Comparison of ENCODE assay signal across 21 cellular contexts in genomic region chr16:88368036-88368435, GRCh38.
"Had no signal": no experiment of that assay in that cellular context is flagged by ENCODE, and none has a peak within 500 bp of the region (broad histone marks: within the 10 kb centered on the region; RNA-seq: fewer than 3 reads in every experiment).

No MANE protein-coding gene starts in this region.

- H3K4me3 ChIP-seq: body of pancreas, lung, prostate gland had no signal

- H3K9me3 Mint-ChIP-seq: activated CD4-positive, alpha-beta memory T cell treated with anti-CD3 and anti-CD28 coated beads, Interleukin-2, amount 10 ng/mL, durations not matched to agents 7 days and 5 days; activated T-helper 17 cell treated with anti-CD3 and anti-CD28 coated beads, Interleukin-2, amount 50 U/mL, for 72 hours; stimulated activated memory B cell treated with anti-CD40 and anti-IgM and Interleukin-4, amounts not matched to agents 10 μg/mL and 1 μg/mL and 100 μg/mL, for 72 hours had no signal

- H3K4me1 Mint-ChIP-seq: activated CD4-positive, alpha-beta memory T cell treated with anti-CD3 and anti-CD28 coated beads, Interleukin-2, amount 10 ng/mL, durations not matched to agents 7 days and 5 days; activated CD8-positive, alpha-beta memory T cell treated with anti-CD3 and anti-CD28 coated beads, Interleukin-2, amount 10 ng/mL, durations not matched to agents 7 days and 5 days; activated naive CD8-positive, alpha-beta T cell treated with anti-CD3 and anti-CD28 coated beads for 36 hours; activated T-helper 17 cell treated with anti-CD3 and anti-CD28 coated beads, Interleukin-2, amount 50 U/mL, for 72 hours; endodermal cell; mesothelial cell of epicardium; nephron; T-cell had no signal

- H3K4me1 ChIP-seq: body of pancreas, foreskin keratinocyte, prostate gland had no signal

- H3K27ac ChIP-seq: body of pancreas, foreskin keratinocyte, prostate gland had no signal

- DNase-seq: activated CD4-positive, alpha-beta memory T cell treated with anti-CD3 and anti-CD28 coated beads, Interleukin-2, amount 10 ng/mL, durations not matched to agents 7 days and 5 days; activated CD4-positive, alpha-beta T cell treated with anti-CD3 and anti-CD28 coated beads for 48 hours; activated CD4-positive, CD25-positive, alpha-beta regulatory T cell; activated CD8-positive, alpha-beta memory T cell treated with anti-CD3 and anti-CD28 coated beads, Interleukin-2, amount 10 ng/mL, durations not matched to agents 7 days and 5 days; activated naive CD4-positive, alpha-beta T cell; activated naive CD8-positive, alpha-beta T cell treated with anti-CD3 and anti-CD28 coated beads for 36 hours; activated T-cell treated with anti-CD3 and anti-CD28 coated beads, Interleukin-2, amount 50 U/mL, for 1 hour; body of pancreas; endodermal cell; foreskin keratinocyte; stimulated activated CD4-positive, alpha-beta T cell treated with anti-CD3 and anti-CD28 coated beads, Interleukin-4, amount 100 ng/mL, for 4 hours; T-cell; T1000 had no signal

- H3K27me3 ChIP-seq: body of pancreas had no signal

- ATAC-seq: activated CD8-positive, alpha-beta memory T cell treated with anti-CD3 and anti-CD28 coated beads, Interleukin-2, amount 10 ng/mL, durations not matched to agents 7 days and 5 days; activated T-helper 17 cell treated with anti-CD3 and anti-CD28 coated beads, Interleukin-2, amount 50 U/mL, for 72 hours; body of pancreas; foreskin keratinocyte; sciatic nerve; SK-N-SH treated with all-trans-retinoic acid at 6 μM for 48 hours; stimulated activated memory B cell treated with anti-CD40 and anti-IgM and Interleukin-4, amounts not matched to agents 10 μg/mL and 1 μg/mL and 100 μg/mL, for 72 hours; T-cell had no signal

- H3K36me3 Mint-ChIP-seq: activated CD8-positive, alpha-beta memory T cell treated with anti-CD3 and anti-CD28 coated beads, Interleukin-2, amount 10 ng/mL, durations not matched to agents 7 days and 5 days; activated naive CD8-positive, alpha-beta T cell treated with anti-CD3 and anti-CD28 coated beads for 36 hours; mesothelial cell of epicardium; T-cell had no signal

- H3K4me3 Mint-ChIP-seq: activated CD4-positive, alpha-beta memory T cell treated with anti-CD3 and anti-CD28 coated beads, Interleukin-2, amount 10 ng/mL, durations not matched to agents 7 days and 5 days; activated CD8-positive, alpha-beta memory T cell treated with anti-CD3 and anti-CD28 coated beads, Interleukin-2, amount 10 ng/mL, durations not matched to agents 7 days and 5 days; activated naive CD8-positive, alpha-beta T cell treated with anti-CD3 and anti-CD28 coated beads for 36 hours; activated T-helper 17 cell treated with anti-CD3 and anti-CD28 coated beads, Interleukin-2, amount 50 U/mL, for 72 hours; endodermal cell; mesothelial cell of epicardium; nephron; stimulated activated memory B cell treated with anti-CD40 and anti-IgM and Interleukin-4, amounts not matched to agents 10 μg/mL and 1 μg/mL and 100 μg/mL, for 72 hours; T-cell had no signal

- H3K27ac Mint-ChIP-seq: activated CD4-positive, alpha-beta memory T cell treated with anti-CD3 and anti-CD28 coated beads, Interleukin-2, amount 10 ng/mL, durations not matched to agents 7 days and 5 days; activated CD8-positive, alpha-beta memory T cell treated with anti-CD3 and anti-CD28 coated beads, Interleukin-2, amount 10 ng/mL, durations not matched to agents 7 days and 5 days; activated naive CD8-positive, alpha-beta T cell treated with anti-CD3 and anti-CD28 coated beads for 36 hours; activated T-helper 17 cell treated with anti-CD3 and anti-CD28 coated beads, Interleukin-2, amount 50 U/mL, for 72 hours; endodermal cell; mesothelial cell of epicardium; nephron; stimulated activated memory B cell treated with anti-CD40 and anti-IgM and Interleukin-4, amounts not matched to agents 10 μg/mL and 1 μg/mL and 100 μg/mL, for 72 hours; T-cell had no signal

- H3K27me3 Mint-ChIP-seq: stimulated activated memory B cell treated with anti-CD40 and anti-IgM and Interleukin-4, amounts not matched to agents 10 μg/mL and 1 μg/mL and 100 μg/mL, for 72 hours had no signal

- H3K36me3 ChIP-seq: prostate gland had no signal

- H3K9me3 ChIP-seq: prostate gland had no signal
